Comparison of ENCODE assay signal across 8 cellular contexts in genomic region chr11:14892036-14892556, GRCh38. TPM values are rescaled to one million over a fixed set of nuclear protein-coding genes. Genes with fewer than 3 reads are reported as not detected.
A peak's percentile ranks its signal among the peaks of the same experiment; 100 is the strongest.
DNase-seq lines count a peak whose midpoint lies in the region; TF ChIP-seq lines count a peak whose summit lies in the region.

Gene CYP2R1 (minus strand): TSS chr11:14892231. CDS start chr11:14892205, 26 bp downstream.

- H3K27me3 Mint-ChIP-seq in activated naive CD4-positive, alpha-beta T cell treated with anti-CD3 and anti-CD28 coated beads for 36 hours (ENCODE audit: low read depth) = no peaks in the 10 kb centered on the region

- no peak for TF ChIP-seq CTCF in HFF-Myc (IDR thresholded peaks at IDR 0.05; ENCODE audit: low read depth, low read length, missing control alignments)
- peak; percentile 45 for TF ChIP-seq CTCF in neutrophil (IDR thresholded peaks at IDR 0.05)

- peak within 1 kb of the TSS; percentile 98 for H3K27ac Mint-ChIP-seq in activated naive CD4-positive, alpha-beta T cell treated with anti-CD3 and anti-CD28 coated beads for 36 hours

- H3K9me3 Mint-ChIP-seq in activated naive CD4-positive, alpha-beta T cell treated with anti-CD3 and anti-CD28 coated beads for 36 hours = peaks cover 4% of the 10 kb centered on the region

- DNase-seq in GM03348 (ENCODE audit: low spot score) = peak; percentile 99
- DNase-seq in HFF-Myc (ENCODE audit: extremely low read depth, low read depth) = peak; percentile 90
- peak; percentile 86 for DNase-seq in MV-4-11 (lab: John Stamatoyannopoulos, UW)
- peak; percentile 97 for DNase-seq in SK-MEL-5 (ENCODE audit: low read depth, low spot score)
- peak; percentile 95 for DNase-seq in activated naive CD4-positive, alpha-beta T cell treated with anti-CD3 and anti-CD28 coated beads for 36 hours
- peak; percentile 90 for DNase-seq in foreskin melanocyte
- peak; percentile 94 for DNase-seq in superior temporal gyrus (ENCODE audit: extremely low spot score)

- H3K4me1 ChIP-seq in neutrophil (ENCODE audit: control insufficient read depth in 1 of 2, insufficient read depth in 1 of 2, low read depth in 1 of 2, low read length in 1 of 2) = peaks cover 24 to 29% of the 10 kb centered on the region in 2 experiments

- in situ Hi-C loops in SK-MEL-5 (cut with HindIII; ENCODE audit: low pct_unique_long_range_greater_than_20kb, low sequenced_read_pairs) = no loop called here

- intact Hi-C loops in activated naive CD4-positive, alpha-beta T cell treated with anti-CD3 and anti-CD28 coated beads for 36 hours (cut with micrococcal nuclease) = loop anchor here (1.0 to 5.0 kb wide), 3 partner anchors 13 to 1025 kb away; no protein-coding TSS in a partner anchor

- H3K4me3 Mint-ChIP-seq in activated naive CD4-positive, alpha-beta T cell treated with anti-CD3 and anti-CD28 coated beads for 36 hours = peak within 1 kb of the TSS; percentile 86

- peaks cover 52% of the 10 kb centered on the region for H3K4me1 Mint-ChIP-seq in activated naive CD4-positive, alpha-beta T cell treated with anti-CD3 and anti-CD28 coated beads for 36 hours (ENCODE audit: low read depth)

- peak within 1 kb of the TSS; percentile 62 for H3K4me3 ChIP-seq in HFF-Myc (replicated peaks; ENCODE audit: low read depth, low read length)
- H3K4me3 ChIP-seq in neutrophil (ENCODE audit: low read depth in 1 of 2, low read length in 1 of 2) = peak within 1 kb of the TSS; percentile 77 to 78

- no peaks in the 10 kb centered on the region for H3K27me3 ChIP-seq in neutrophil

- H3K36me3 ChIP-seq in neutrophil = no peaks in the 10 kb centered on the region

- CTCF ChIA-PET in activated naive CD4-positive, alpha-beta T cell treated with anti-CD3 and anti-CD28 coated beads for 36 hours (lab: Charles Lee) = interaction anchor here (0.7 to 8.0 kb wide), 8 partner anchors 14 to 373 kb away, joined by 3 to 115 read pairs (median 4); partner anchors contain the start of gene CALCB

- H3K9me3 ChIP-seq in neutrophil = no peaks in the 10 kb centered on the region

- peaks cover 5% of the 10 kb centered on the region for H3K36me3 Mint-ChIP-seq in activated naive CD4-positive, alpha-beta T cell treated with anti-CD3 and anti-CD28 coated beads for 36 hours (ENCODE audit: low read depth)

- H3K27ac ChIP-seq in neutrophil = peak within 1 kb of the TSS; percentile 83

RNA-seq across cellular contexts. Expression of gene CYP2R1, which starts in this region (rescaled TPM):
- total RNA-seq in SK-MEL-5 (2014; rRNA removed; shearing (Covaris generic)) = 14.3 and 17.8 TPM in 2 replicates
- polyA plus RNA-seq in SK-MEL-5 (2015; cell fraction: cytosol; rRNA removed) = 13.7 and 14.6 TPM in 2 replicates
- 77.5 and 88.8 TPM in 2 replicates for polyA plus RNA-seq in SK-MEL-5 (2015; cell fraction: nucleus; rRNA removed)
- total RNA-seq in activated naive CD4-positive, alpha-beta T cell treated with anti-CD3 and anti-CD28 coated beads for 36 hours = 10 to 100 TPM; 12.0 to 12.6 TPM

Comparison
In these comparisons a context has a peak if more than half of its experiments do, and no peak if none do; other contexts are left out.
1. Peak in every context shown above with its lines: DNase-seq, H3K4me3 ChIP-seq and H3K27ac ChIP-seq.